Comparison of ENCODE assay signal across 20 cellular contexts in genomic region chr16:9136596-9136995, GRCh38.
"Had no signal": no experiment of that assay in that cellular context is flagged by ENCODE, and none has a peak within 500 bp of the region (broad histone marks: within the 10 kb centered on the region; RNA-seq: fewer than 3 reads in every experiment).

No MANE protein-coding gene starts in this region.

- H3K27ac ChIP-seq: coronary artery, prostate gland, right atrium auricular region, WERI-Rb-1 had no signal

- H3K27ac Mint-ChIP-seq: activated CD8-positive, alpha-beta T cell treated with anti-CD3 and anti-CD28 coated beads, Interleukin-2, amount 10 ng/mL, durations not matched to agents 7 days and 5 days; activated T-helper 1 cell treated with anti-CD3 and anti-CD28 coated beads, Interleukin-12 subunit alpha, Interleukin-12 subunit beta, Interleukin-2, Interleukin-4 antibody, amounts not matched to agents 30 ng/mL and 10 ng/mL and 1 ng/mL, durations not matched to agents 14 hours and 24 hours and 36 hours; mesothelial cell of epicardium; type B pancreatic cell had no signal

- H3K9me3 Mint-ChIP-seq: activated CD4-positive, alpha-beta T cell treated with anti-CD3 and anti-CD28 coated beads, Interleukin-2, amount 10 ng/mL, durations not matched to agents 7 days and 5 days; activated T-helper 1 cell treated with anti-CD3 and anti-CD28 coated beads, Interleukin-12 subunit alpha, Interleukin-12 subunit beta, Interleukin-2, Interleukin-4 antibody, amounts not matched to agents 30 ng/mL and 10 ng/mL and 1 ng/mL, durations not matched to agents 14 hours and 24 hours and 36 hours; natural killer cell; stimulated activated effector memory CD8-positive, alpha-beta T cell treated with anti-CD3 and anti-CD28 coated beads, Interleukin-12 subunit alpha, Interleukin-12 subunit beta, amount 100 ng/mL, for 72 hours; stimulated activated naive CD8-positive, alpha-beta T cell treated with anti-CD3 and anti-CD28 coated beads, Interleukin-15, amount 100 ng/mL, for 72 hours had no signal

- H3K4me1 ChIP-seq: prostate gland had no signal

- ATAC-seq: activated CD8-positive, alpha-beta T cell treated with anti-CD3 and anti-CD28 coated beads, Interleukin-2, amount 10 ng/mL, durations not matched to agents 7 days and 5 days; stimulated activated effector memory CD8-positive, alpha-beta T cell treated with anti-CD3 and anti-CD28 coated beads, Interleukin-12 subunit alpha, Interleukin-12 subunit beta, amount 100 ng/mL, for 72 hours; stimulated activated naive CD8-positive, alpha-beta T cell treated with anti-CD3 and anti-CD28 coated beads, Interleukin-15, amount 100 ng/mL, for 72 hours had no signal

- H3K4me3 ChIP-seq: coronary artery, lung, prostate gland, right atrium auricular region had no signal

- H3K36me3 ChIP-seq: prostate gland, right atrium auricular region, WERI-Rb-1 had no signal

- H3K27me3 ChIP-seq: right atrium auricular region had no signal

- H3K36me3 Mint-ChIP-seq: natural killer cell, type B pancreatic cell had no signal

- H3K4me3 Mint-ChIP-seq: activated CD4-positive, alpha-beta T cell treated with anti-CD3 and anti-CD28 coated beads, Interleukin-2, amount 10 ng/mL, durations not matched to agents 7 days and 5 days; activated CD8-positive, alpha-beta T cell treated with anti-CD3 and anti-CD28 coated beads, Interleukin-2, amount 10 ng/mL, durations not matched to agents 7 days and 5 days; activated naive CD8-positive, alpha-beta T cell; activated T-helper 1 cell treated with anti-CD3 and anti-CD28 coated beads, Interleukin-12 subunit alpha, Interleukin-12 subunit beta, Interleukin-2, Interleukin-4 antibody, amounts not matched to agents 30 ng/mL and 10 ng/mL and 1 ng/mL, durations not matched to agents 14 hours and 24 hours and 36 hours; mesothelial cell of epicardium; stimulated activated effector memory CD8-positive, alpha-beta T cell treated with anti-CD3 and anti-CD28 coated beads, Interleukin-12 subunit alpha, Interleukin-12 subunit beta, amount 100 ng/mL, for 72 hours; stimulated activated naive CD8-positive, alpha-beta T cell treated with anti-CD3 and anti-CD28 coated beads, Interleukin-15, amount 100 ng/mL, for 72 hours; type B pancreatic cell had no signal

- DNase-seq: activated CD4-positive, alpha-beta T cell treated with anti-CD3 and anti-CD28 coated beads, Interleukin-2, amount 10 ng/mL, durations not matched to agents 7 days and 5 days; activated CD4-positive, CD25-positive, alpha-beta regulatory T cell treated with anti-CD3 and anti-CD28 coated beads, Interleukin-2, amount 50 U/mL, for 72 hours; activated CD8-positive, alpha-beta T cell treated with anti-CD3 and anti-CD28 coated beads, Interleukin-2, amount 10 ng/mL, durations not matched to agents 7 days and 5 days; activated naive CD4-positive, alpha-beta T cell; amniotic stem cell; natural killer cell; SK-N-SH; stimulated activated CD4-positive, alpha-beta T cell treated with anti-CD3 and anti-CD28 coated beads, Interleukin-12 subunit alpha, Interleukin-12 subunit beta, amount 100 ng/mL, for 4 hours; stimulated activated CD4-positive, alpha-beta T cell treated with anti-CD3 and anti-CD28 coated beads, Interleukin-1b, Interleukin-23, amount 100 ng/mL, for 48 hours; stimulated activated naive CD8-positive, alpha-beta T cell treated with anti-CD3 and anti-CD28 coated beads, Interleukin-15, amount 100 ng/mL, for 72 hours; WERI-Rb-1 had no signal

- H3K9me3 ChIP-seq: prostate gland, right atrium auricular region, SK-N-SH had no signal
